12 cellular contexts compared by ENCODE assay signal in genomic region chr7:130865408-130866236, GRCh38.
A peak's percentile ranks its signal among the peaks of the same experiment; 100 is the strongest.
DNase-seq lines count a peak whose midpoint lies in the region; ATAC-seq, FAIRE-seq and TF ChIP-seq lines count a peak whose summit lies in the region.
"Had no signal": no experiment of that assay in that cellular context is flagged by ENCODE, and none has a peak within 500 bp of the region (broad histone marks: within the 10 kb centered on the region; RNA-seq: fewer than 3 reads in every experiment).

No MANE protein-coding gene starts in this region.

- no peak overlapping the region for H3K4me3 Mint-ChIP-seq in MCF 10A (ENCODE audit: unreplicated experiment)
- no peak overlapping the region for H3K4me3 Mint-ChIP-seq in type B pancreatic cell

- dilution Hi-C loops in endothelial cell of umbilical vein (cut with MboI; ENCODE audit: extremely low pct_ligation_motif_present, low sequenced_read_pairs) = no loop called here

- no peak for ATAC-seq in GM21360 (IDR thresholded peaks at IDR 0.05; ENCODE audit: unreplicated experiment)

- H3K9me3 ChIP-seq in breast epithelium (peaks cover 8 to 11% of the 10 kb centered on the region in 2 donors), endothelial cell of umbilical vein (replicated peaks; ENCODE audit: control insufficient read depth, insufficient read depth, low read length) (no peaks in the 10 kb centered on the region)

- no peak overlapping the region for H3K4me3 ChIP-seq in breast epithelium
- H3K4me3 ChIP-seq in endothelial cell of umbilical vein (replicated peaks in 1 of 3; ENCODE audit: insufficient read depth in 1 of 3, low read depth in 1 of 3, low read length in 3 of 3) = no peak overlapping the region

- no peak for TF ChIP-seq CTCF in MCF 10A (IDR thresholded peaks at IDR 0.05; ENCODE audit: unreplicated experiment)
- TF ChIP-seq CTCF in breast epithelium (IDR thresholded peaks at IDR 0.05) = no peak
- no peak for TF ChIP-seq CTCF in endothelial cell of umbilical vein (IDR thresholded peaks at IDR 0.05; ENCODE audit: extremely low read depth in 1 of 2, insufficient read depth in 1 of 2, low read depth in 1 of 2, low read length in 2 of 2)
- TF ChIP-seq CTCF in type B pancreatic cell (conservative IDR thresholded peaks at IDR 0.05) = no peak

- H3K27me3 Mint-ChIP-seq in MCF 10A (ENCODE audit: insufficient read depth, unreplicated experiment) = no peaks in the 10 kb centered on the region
- H3K27me3 Mint-ChIP-seq in type B pancreatic cell = no peaks in the 10 kb centered on the region
- H3K27me3 Mint-ChIP-seq: CD4-positive, alpha-beta memory T cell had no signal

- H3K4me2 ChIP-seq in endothelial cell of umbilical vein (ENCODE audit: insufficient read depth, low read length) = no peak overlapping the region

- no peaks in the 10 kb centered on the region for H3K9me1 ChIP-seq in endothelial cell of umbilical vein (replicated peaks; ENCODE audit: control insufficient read depth, extremely low read depth, insufficient read depth, low read length)

- intact Hi-C loops in MCF 10A (cut with micrococcal nuclease) = no loop called here
- intact Hi-C loops in breast epithelium (cut with DNase I; ENCODE audit: low total_unique reads) = no loop called here
- intact Hi-C loops in endothelial cell of umbilical vein (cut with micrococcal nuclease) = no loop called here

- H3K4me1 ChIP-seq in breast epithelium = no peaks in the 10 kb centered on the region
- no peaks in the 10 kb centered on the region for H3K4me1 ChIP-seq in endothelial cell of umbilical vein (ENCODE audit: control insufficient read depth, extremely low read depth, insufficient read depth, low read length)

- no peak overlapping the region for H3K9ac ChIP-seq in endothelial cell of umbilical vein (replicated peaks; ENCODE audit: extremely low read depth, insufficient read depth, low read length)

- H3K79me2 ChIP-seq in endothelial cell of umbilical vein (ENCODE audit: control insufficient read depth, insufficient read depth, low read length) = no peaks in the 10 kb centered on the region

- H3K4me1 Mint-ChIP-seq in MCF 10A (ENCODE audit: insufficient read depth, unreplicated experiment) (peaks cover 13% of the 10 kb centered on the region), type B pancreatic cell (ENCODE audit: unreplicated experiment) (no peaks in the 10 kb centered on the region)
- H3K4me1 Mint-ChIP-seq: brain had no signal

- TF ChIP-seq POLR2A in breast epithelium (IDR thresholded peaks at IDR 0.05) = no peak
- peak; percentile 33 for TF ChIP-seq POLR2A in endothelial cell of umbilical vein (IDR thresholded peaks at IDR 0.05; ENCODE audit: low read depth, low read length)

- BruUV-seq in MCF 10A (replicated peaks; lab: Mats Ljungman, UMichigan) (no TSS peak), endothelial cell of umbilical vein (replicated peaks; lab: Mats Ljungman, UMichigan) (no TSS peak)

- H3K27me3 ChIP-seq in breast epithelium = no peaks in the 10 kb centered on the region
- H3K27me3 ChIP-seq in endothelial cell of umbilical vein (ENCODE audit: control insufficient read depth in 2 of 2, insufficient read depth in 2 of 2, low read length in 2 of 2) = no peaks in the 10 kb centered on the region

- no peaks in the 10 kb centered on the region for H4K20me1 ChIP-seq in endothelial cell of umbilical vein (replicated peaks; ENCODE audit: control insufficient read depth, extremely low read depth, insufficient read depth, low read length)

- H3K27ac Mint-ChIP-seq in MCF 10A (ENCODE audit: low read depth, unreplicated experiment) (peak overlapping the region; percentile 85), type B pancreatic cell (peak overlapping the region; percentile 25)

- peaks cover 98% of the 10 kb centered on the region for H3K36me3 Mint-ChIP-seq in MCF 10A (ENCODE audit: insufficient read depth, unreplicated experiment)
- no peaks in the 10 kb centered on the region for H3K36me3 Mint-ChIP-seq in type B pancreatic cell

- no peak for FAIRE-seq in endothelial cell of umbilical vein (lab: Jason Lieb, UNC)

- H3K27ac ChIP-seq in breast epithelium (no peak overlapping the region), endothelial cell of umbilical vein (ENCODE audit: insufficient read depth, low read depth, low read length) (no peak overlapping the region)

- CTCF ChIA-PET in MCF 10A (lab: Yijun Ruan, JAX) (interaction anchor here (1.1 to 1.7 kb wide), 3 partner anchors 10 to 116 kb away, joined by 3 to 7 read pairs (median 3); no protein-coding TSS in a partner anchor), endothelial cell of umbilical vein (lab: Charles Lee) (no interaction called here)

- POLR2A ChIA-PET in MCF 10A (lab: Yijun Ruan, JAX) = interaction anchor here (0.7 to 2.8 kb wide), 4 partner anchors 11 to 26 kb away, joined by 3 to 13 read pairs (median 4); no protein-coding TSS in a partner anchor
- POLR2A ChIA-PET in endothelial cell of umbilical vein (lab: Charles Lee) = no interaction called here

- DNase-seq in MCF 10A (ENCODE audit: unreplicated experiment) (peak; percentile 38), breast epithelium (ENCODE audit: low spot score in 2 of 2) (no peak), RPMI8226 (peak; percentile 41), endothelial cell of umbilical vein (ENCODE audit: low read depth, low spot score) (peak; percentile 31), type B pancreatic cell (ENCODE audit: extremely low spot score, unreplicated experiment) (no peak), NCI-H2029 (lab: John Stamatoyannopoulos, UW) (no peak)
- no peak for DNase-seq in stimulated activated CD4-positive, alpha-beta T cell treated with anti-CD3 and anti-CD28 coated beads, Interleukin-2, amount 100 ng/mL, for 24 hours
- DNase-seq: activated CD4-positive, CD25-positive, alpha-beta regulatory T cell; NCI-H2107 had no signal

- H3K36me3 ChIP-seq in breast epithelium = no peaks in the 10 kb centered on the region
- peaks cover 0 to 9% of the 10 kb centered on the region in 2 experiments for H3K36me3 ChIP-seq in endothelial cell of umbilical vein (ENCODE audit: control insufficient read depth in 2 of 2, extremely low read depth in 1 of 2, insufficient read depth in 2 of 2, low read length in 2 of 2)

- no peaks in the 10 kb centered on the region for H3K9me3 Mint-ChIP-seq in MCF 10A (ENCODE audit: unreplicated experiment)
- H3K9me3 Mint-ChIP-seq in type B pancreatic cell = no peaks in the 10 kb centered on the region

- no peak overlapping the region for H2AFZ ChIP-seq in endothelial cell of umbilical vein (ENCODE audit: low read depth, low read length)

TF ChIP-seq in endothelial cell of umbilical vein, 7 proteins besides CTCF, POLR2A, EP300 and RAD21:
- TF ChIP-seq JUN (IDR thresholded peaks at IDR 0.05; ENCODE audit: borderline replicate concordance, insufficient read depth, insufficient read length, low read depth) (no peak), POLR2AphosphoS5 (IDR thresholded peaks at IDR 0.05; ENCODE audit: insufficient read depth, low read depth, low read length) (peak; percentile 33), GATA2 (IDR thresholded peaks at IDR 0.05; ENCODE audit: insufficient read depth, insufficient read length, low read depth, low read length) (no peak)
TF ChIP-seq in endothelial cell of umbilical vein: peak in this region for 1.

Comparison
In these comparisons a context has a peak if more than half of its experiments do, and no peak if none do; other contexts are left out.
1. DNase-seq: peak in MCF 10A (single experiment), RPMI8226 (single experiment) and endothelial cell of umbilical vein (single experiment); none in breast epithelium (0 of 2), type B pancreatic cell (single experiment), NCI-H2029 (single experiment) and stimulated activated CD4-positive, alpha-beta T cell treated with anti-CD3 and anti-CD28 coated beads, Interleukin-2, amount 100 ng/mL, for 24 hours (0 of 2).